ENCODE assay signal across 16 cellular contexts in the genomic region with DNA sequence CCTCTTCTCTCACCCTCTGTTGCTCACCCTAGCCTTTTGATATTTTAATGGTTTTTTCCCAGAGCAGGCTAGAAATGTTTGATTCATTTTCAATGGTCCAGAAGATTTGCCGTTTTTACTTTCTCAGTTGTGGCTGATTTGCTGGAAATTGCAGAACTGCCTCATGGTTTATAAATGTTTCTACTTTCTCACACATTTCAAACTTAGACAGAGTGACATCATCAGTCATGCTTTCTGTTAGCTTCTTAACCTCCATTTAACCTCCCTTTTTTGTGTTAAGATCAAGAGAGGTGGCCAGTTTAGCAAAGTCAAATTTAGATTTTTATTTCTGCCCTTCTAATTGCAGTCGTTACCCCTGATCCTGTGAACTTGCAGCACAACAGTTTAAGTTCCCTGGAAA. TPM values are rescaled to one million over a fixed set of nuclear protein-coding genes. Genes with fewer than 3 reads are reported as not detected.
"Had no signal": no experiment of that assay in that cellular context is flagged by ENCODE, and none has a peak within 500 bp of the region (broad histone marks: within the 10 kb centered on the region; RNA-seq: fewer than 3 reads in every experiment).

No MANE protein-coding gene starts in this region.

- DNase-seq: activated CD4-positive, alpha-beta T cell treated with anti-CD3 and anti-CD28 coated beads for 48 hours; activated naive CD4-positive, alpha-beta T cell treated with Interleukin-2 at 50 U/mL for 16 hours; activated naive CD8-positive, alpha-beta T cell treated with anti-CD3 and anti-CD28 coated beads, Interleukin-2, amount 50 U/mL, for 24 hours; effector memory CD4-positive, alpha-beta T cell; left colon; nucleus accumbens; psoas muscle; stimulated activated CD4-positive, alpha-beta T cell treated with anti-CD3 and anti-CD28 coated beads, Interleukin-2, amount 100 ng/mL, for 48 hours; stimulated activated naive CD4-positive, alpha-beta T cell treated with Interleukin-2 at 50 U/mL for 16 hours; T-helper 1 cell; upper lobe of left lung; WERI-Rb-1 had no signal

- H3K27ac ChIP-seq: epithelial cell of prostate, psoas muscle, suprapubic skin, upper lobe of left lung, WERI-Rb-1 had no signal

- H3K4me1 ChIP-seq: psoas muscle, suprapubic skin, upper lobe of left lung had no signal

- H3K4me3 ChIP-seq: psoas muscle, suprapubic skin, upper lobe of left lung had no signal

- ATAC-seq: activated naive CD8-positive, alpha-beta T cell treated with anti-CD3 and anti-CD28 coated beads, Interleukin-2, amount 50 U/mL, for 24 hours; left colon; natural killer cell treated with Interleukin-12 subunit alpha and Interleukin-12 subunit beta and Interleukin-15 and Interleukin-18, amount 100 ng/mL, for 72 hours; psoas muscle had no signal

- H3K9me3 ChIP-seq: psoas muscle, suprapubic skin, upper lobe of left lung had no signal

- H3K36me3 ChIP-seq: suprapubic skin, upper lobe of left lung, WERI-Rb-1 had no signal

- H3K27me3 ChIP-seq: suprapubic skin, upper lobe of left lung had no signal

RNA-seq across cellular contexts. Expression of a gene that starts 8.7 kb away (rescaled TPM):
- total RNA-seq: lung microvascular endothelial cell; natural killer cell treated with Interleukin-12 subunit alpha and Interleukin-12 subunit beta and Interleukin-15 and Interleukin-18, amount 100 ng/mL, for 72 hours; psoas muscle had no signal
